ENCODE assay signal across 13 cellular contexts in genomic region chr6:132749111-132749510, GRCh38. TPM values are rescaled to one million over a fixed set of nuclear protein-coding genes. Genes with fewer than 3 reads are reported as not detected.
DNase-seq lines count a peak whose midpoint lies in the region; ATAC-seq, FAIRE-seq and TF ChIP-seq lines count a peak whose summit lies in the region.
"Had no signal": no experiment of that assay in that cellular context is flagged by ENCODE, and none has a peak within 500 bp of the region (broad histone marks: within the 10 kb centered on the region; RNA-seq: fewer than 3 reads in every experiment).

No MANE protein-coding gene starts in this region.

- no peak for ATAC-seq in left colon
- ATAC-seq in HG02973 (IDR thresholded peaks at IDR 0.05; ENCODE audit: unreplicated experiment), result no peak
- ATAC-seq: stimulated activated memory B cell treated with anti-CD40 and anti-IgM and Interleukin-4, amounts not matched to agents 10 μg/mL and 1 μg/mL and 100 μg/mL, for 72 hours had no signal

- H4K91ac ChIP-seq in mesenchymal stem cell (ENCODE audit: low read length), result peak overlapping the region; percentile 65

- intact Hi-C loops in left colon (cut with DNase I, micrococcal nuclease), result no loop called here

- peak overlapping the region; percentile 8 to 96 for H2BK12ac ChIP-seq in mesenchymal stem cell (ENCODE audit: low read length in 2 of 2)

- no peak for DNase-seq in GM12891 (ENCODE audit: insufficient read length, low spot score)
- peak; percentile 37 for DNase-seq in NCI-H226
- DNase-seq in amniotic epithelial cell (ENCODE audit: low read depth), result peak; percentile 55
- DNase-seq in mesenchymal stem cell, result peak; percentile 62
- no peak for DNase-seq in left colon
- DNase-seq in NCI-H446 (lab: John Stamatoyannopoulos, UW), result no peak
- no peak for DNase-seq in islet precursor cell
- DNase-seq: activated CD8-positive, alpha-beta memory T cell treated with anti-CD3 and anti-CD28 coated beads, Interleukin-2, amount 50 U/mL, for 48 hours; NCI-H1417 had no signal

- H3K18ac ChIP-seq in mesenchymal stem cell (ENCODE audit: low read depth in 1 of 2, low read length in 2 of 2), result peak overlapping the region in 1 of 2 experiments; percentile 18

- 69% methylated on average over 4 of the region's 4 CpGs for WGBS in mesenchymal stem cell

- H3K14ac ChIP-seq in mesenchymal stem cell (ENCODE audit: low read length in 2 of 2), result no peak overlapping the region

- H2BK120ac ChIP-seq in mesenchymal stem cell (ENCODE audit: low read depth, low read length), result no peak overlapping the region

- H3K4ac ChIP-seq in mesenchymal stem cell (ENCODE audit: low read depth in 1 of 2, low read length in 2 of 2), result no peak overlapping the region

- H3K79me1 ChIP-seq in mesenchymal stem cell (replicated peaks; ENCODE audit: low read length, poor library complexity, severe bottlenecking), result no peaks in the 10 kb centered on the region

- H3K23ac ChIP-seq in mesenchymal stem cell (ENCODE audit: low read length in 2 of 2), result no peak overlapping the region

- no peak overlapping the region for H3K4me3 ChIP-seq in mesenchymal stem cell (ENCODE audit: insufficient read depth in 1 of 2, low read depth in 1 of 2, low read length in 2 of 2)

- H2BK5ac ChIP-seq in mesenchymal stem cell (ENCODE audit: low read depth, low read length, poor library complexity, severe bottlenecking), result no peak overlapping the region

- no peaks in the 10 kb centered on the region for H3K4me1 ChIP-seq in mesenchymal stem cell (ENCODE audit: control insufficient read depth, insufficient read depth, low read depth, low read length)

- no peak for TF ChIP-seq POLR2A in GM12891 (IDR thresholded peaks at IDR 0.05; ENCODE audit: low read depth, low read length)

- no peak overlapping the region for H2BK15ac ChIP-seq in mesenchymal stem cell (ENCODE audit: low read depth, poor library complexity, severe bottlenecking)

- H3K36me3 ChIP-seq in mesenchymal stem cell (ENCODE audit: control insufficient read depth in 1 of 2, insufficient read depth in 2 of 2, low read depth in 1 of 2, low read length in 2 of 2), result no peaks in the 10 kb centered on the region

- no peak overlapping the region for H2AFZ ChIP-seq in mesenchymal stem cell (ENCODE audit: low read depth, low read length)

- H3K4me2 ChIP-seq in mesenchymal stem cell (ENCODE audit: low read length, poor library complexity, severe bottlenecking), result no peak overlapping the region

- H4K8ac ChIP-seq in mesenchymal stem cell (ENCODE audit: low read length), result no peak overlapping the region

- H3K27ac ChIP-seq in mesenchymal stem cell (ENCODE audit: low read length, poor library complexity, severe bottlenecking), result no peak overlapping the region

- FAIRE-seq in GM12891 (lab: Jason Lieb, UNC), result peak; percentile 85

- H3K9ac ChIP-seq in mesenchymal stem cell (ENCODE audit: low read length), result no peak overlapping the region

- H2AK5ac ChIP-seq in mesenchymal stem cell (ENCODE audit: low read length, severe bottlenecking), result no peak overlapping the region

- H3K9me3 ChIP-seq in mesenchymal stem cell (ENCODE audit: control insufficient read depth, low read length), result no peaks in the 10 kb centered on the region

- H3K27me3 ChIP-seq in mesenchymal stem cell (ENCODE audit: control insufficient read depth in 1 of 2, insufficient read depth in 1 of 2, low read length in 2 of 2), result peaks cover 0 to 14% of the 10 kb centered on the region in 2 experiments

TF ChIP-seq in GM12891, 5 proteins besides CTCF, POLR2A, EP300 and RAD21:
- TF ChIP-seq SPI1 (IDR thresholded peaks at IDR 0.05; ENCODE audit: low read depth, low read length) (no peak), POLR2AphosphoS5 (IDR thresholded peaks at IDR 0.05; ENCODE audit: low read depth, low read length) (no peak), POU2F2 (IDR thresholded peaks at IDR 0.05; ENCODE audit: low read depth, low read length) (no peak), TAF1 (IDR thresholded peaks at IDR 0.05; ENCODE audit: low read depth, low read length) (no peak), PAX5 (IDR thresholded peaks at IDR 0.05; ENCODE audit: insufficient read depth, low read length, severe bottlenecking) (no peak)
TF ChIP-seq in GM12891: peak in this region for 0.

RNA-seq across cellular contexts. Expression of gene VNN2, which starts 8.6 kb away (rescaled TPM):
- polyA plus RNA-seq in GM12891 (2012; ENCODE audit: low read depth, missing spikeins), result 16.5 TPM
- 1.4 TPM for polyA plus RNA-seq in mesenchymal stem cell (2013, experiment 1 of 2)
- 1.1 TPM for polyA plus RNA-seq in mesenchymal stem cell (2013, experiment 2 of 2)
- 1 to 10 TPM in 1 of 2 donors, under 1 TPM in 1; 0.95 to 1.1 TPM for total RNA-seq in left colon
- polyA plus RNA-seq: neural cell had no signal

RNA-seq across cellular contexts. Expression of gene VNN1, which starts 35.3 kb away (rescaled TPM):
- polyA plus RNA-seq in GM12891 (2012; ENCODE audit: low read depth, missing spikeins), result 0.03 TPM
- polyA plus RNA-seq in mesenchymal stem cell (2013, experiment 1 of 2), result 0.03 TPM
- 0.03 TPM for polyA plus RNA-seq in mesenchymal stem cell (2013, experiment 2 of 2)
- total RNA-seq in left colon, result 1 to 10 TPM; 3.2 to 9.7 TPM
- total RNA-seq: T-helper 2 cell treated with Interferon-gamma antibody and Interleukin-4, amounts not matched to agents 100 ng/mL and 5 ng/mL, for 36 hours had no signal
- polyA plus RNA-seq: neural cell had no signal

RNA-seq across cellular contexts. Expression of gene SLC18B1, which starts 49.3 kb away (rescaled TPM):
- polyA plus RNA-seq in GM12891 (2012; ENCODE audit: low read depth, missing spikeins), result 3.7 TPM
- 10.4 TPM for polyA plus RNA-seq in mesenchymal stem cell (2013, experiment 1 of 2)
- polyA plus RNA-seq in mesenchymal stem cell (2013, experiment 2 of 2), result 10.8 TPM
- total RNA-seq in left colon, result 10 to 100 TPM; 13.4 to 17.1 TPM

Comparison
In these comparisons a context has a peak if more than half of its experiments do, and no peak if none do; other contexts are left out.
1. DNase-seq: peak in NCI-H226 (single experiment), amniotic epithelial cell (single experiment) and mesenchymal stem cell (single experiment); none in GM12891 (single experiment), left colon (0 of 2), NCI-H446 (0 of 2) and islet precursor cell (single experiment).